In genomic region chr7:127858915-127859189, GRCh38 we compare ENCODE assay signal across 21 cellular contexts.
DNase-seq lines count a peak whose midpoint lies in the region; ATAC-seq and TF ChIP-seq lines count a peak whose summit lies in the region.
"Had no signal": no experiment of that assay in that cellular context is flagged by ENCODE, and none has a peak within 500 bp of the region (broad histone marks: within the 10 kb centered on the region; RNA-seq: fewer than 3 reads in every experiment).

No MANE protein-coding gene starts in this region.

- DNase-seq in Right ventricle myocardium inferior (ENCODE audit: missing footprints) = no peak
- no peak for DNase-seq in right atrium auricular region (ENCODE audit: low spot score)
- DNase-seq in MV-4-11 (lab: John Stamatoyannopoulos, UW) = peak; percentile 35
- DNase-seq in stimulated activated naive B cell treated with anti-CD40 and anti-IgM and Interleukin-4, amounts not matched to agents 10 μg/mL and 1 μg/mL and 100 μg/mL, for 72 hours = no peak
- no peak for DNase-seq in gastrocnemius medialis
- DNase-seq: activated CD4-positive, CD25-positive, alpha-beta regulatory T cell treated with anti-CD3 and anti-CD28 coated beads, Interleukin-2, amount 50 U/mL, for 72 hours; activated naive CD8-positive, alpha-beta T cell treated with anti-CD3 and anti-CD28 coated beads for 36 hours; activated T-cell treated with anti-CD3 and anti-CD28 coated beads, Interleukin-2, amount 50 U/mL, for 4 hours; BE2C; Caco-2; foreskin melanocyte; hippocampal formation; NCI-H2029; NCI-H345; NCI-H774; posterior cingulate gyrus had no signal

- no peaks in the 10 kb centered on the region for H3K27me3 Mint-ChIP-seq in stimulated activated naive B cell treated with anti-CD40 and anti-IgM and Interleukin-4, amounts not matched to agents 10 μg/mL and 1 μg/mL and 100 μg/mL, for 72 hours

- H3K4me1 Mint-ChIP-seq in stimulated activated naive B cell treated with anti-CD40 and anti-IgM and Interleukin-4, amounts not matched to agents 10 μg/mL and 1 μg/mL and 100 μg/mL, for 72 hours = peaks cover 23 to 55% of the 10 kb centered on the region in 2 donors

- H3K4me1 ChIP-seq in right atrium auricular region (peaks cover 0 to 8% of the 10 kb centered on the region in 2 donors), gastrocnemius medialis (peaks cover 5 to 15% of the 10 kb centered on the region in 2 donors)
- H3K4me1 ChIP-seq: A549, BE2C, Caco-2, suprapubic skin had no signal

- no peak overlapping the region for H3K4me3 ChIP-seq in right atrium auricular region
- H3K4me3 ChIP-seq in gastrocnemius medialis = no peak overlapping the region
- H3K4me3 ChIP-seq: A549, suprapubic skin had no signal

- H3K4me3 Mint-ChIP-seq in stimulated activated naive B cell treated with anti-CD40 and anti-IgM and Interleukin-4, amounts not matched to agents 10 μg/mL and 1 μg/mL and 100 μg/mL, for 72 hours = no peak overlapping the region
- H3K4me3 Mint-ChIP-seq: activated naive CD8-positive, alpha-beta T cell treated with anti-CD3 and anti-CD28 coated beads for 36 hours; activated T-cell treated with anti-CD3 and anti-CD28 coated beads, Interleukin-2, amount 50 U/mL, for 4 hours had no signal

- ATAC-seq in Right ventricle myocardium inferior (peak; percentile 15), HG02798 (IDR thresholded peaks at IDR 0.05; ENCODE audit: poor library complexity, unreplicated experiment) (peak; percentile 36), GM19467 (IDR thresholded peaks at IDR 0.05; ENCODE audit: unreplicated experiment) (no peak), gastrocnemius medialis (no peak), HG02973 (IDR thresholded peaks at IDR 0.05; ENCODE audit: unreplicated experiment) (no peak)
- ATAC-seq in stimulated activated naive B cell treated with anti-CD40 and anti-IgM and Interleukin-4, amounts not matched to agents 10 μg/mL and 1 μg/mL and 100 μg/mL, for 72 hours (replicated peaks) = peak; percentile 18 to 42
- ATAC-seq: A549; activated T-cell treated with anti-CD3 and anti-CD28 coated beads, Interleukin-2, amount 50 U/mL, for 4 hours had no signal

- H3K36me3 Mint-ChIP-seq in stimulated activated naive B cell treated with anti-CD40 and anti-IgM and Interleukin-4, amounts not matched to agents 10 μg/mL and 1 μg/mL and 100 μg/mL, for 72 hours = peaks cover 48 to 72% of the 10 kb centered on the region in 2 donors

- no peaks in the 10 kb centered on the region for H3K9me3 ChIP-seq in right atrium auricular region
- no peaks in the 10 kb centered on the region for H3K9me3 ChIP-seq in gastrocnemius medialis
- H3K9me3 ChIP-seq: A549, BE2C, Caco-2, suprapubic skin had no signal

- no peaks in the 10 kb centered on the region for H3K9me3 Mint-ChIP-seq in stimulated activated naive B cell treated with anti-CD40 and anti-IgM and Interleukin-4, amounts not matched to agents 10 μg/mL and 1 μg/mL and 100 μg/mL, for 72 hours
- H3K9me3 Mint-ChIP-seq: activated naive CD8-positive, alpha-beta T cell treated with anti-CD3 and anti-CD28 coated beads for 36 hours; activated T-cell treated with anti-CD3 and anti-CD28 coated beads, Interleukin-2, amount 50 U/mL, for 4 hours had no signal

- in situ Hi-C loops in gastrocnemius medialis (cut with MboI; ENCODE audit: low sequenced_read_pairs in 4 of 4) = no loop called here

- H3K27ac ChIP-seq in right atrium auricular region = no peak overlapping the region
- no peak overlapping the region for H3K27ac ChIP-seq in gastrocnemius medialis
- H3K27ac ChIP-seq: A549, suprapubic skin had no signal

- peak overlapping the region; percentile 89 for H3K27ac Mint-ChIP-seq in stimulated activated naive B cell treated with anti-CD40 and anti-IgM and Interleukin-4, amounts not matched to agents 10 μg/mL and 1 μg/mL and 100 μg/mL, for 72 hours
- H3K27ac Mint-ChIP-seq: activated naive CD8-positive, alpha-beta T cell treated with anti-CD3 and anti-CD28 coated beads for 36 hours had no signal

- H3K27me3 ChIP-seq in right atrium auricular region (no peaks in the 10 kb centered on the region), gastrocnemius medialis (no peaks in the 10 kb centered on the region)
- H3K27me3 ChIP-seq: BE2C, suprapubic skin had no signal

- no peak for TF ChIP-seq POLR2A in gastrocnemius medialis (IDR thresholded peaks at IDR 0.05)

- no peaks in the 10 kb centered on the region for H3K36me3 ChIP-seq in right atrium auricular region
- H3K36me3 ChIP-seq in gastrocnemius medialis = no peaks in the 10 kb centered on the region
- H3K36me3 ChIP-seq: BE2C, suprapubic skin had no signal

- intact Hi-C loops in Right ventricle myocardium inferior (cut with DNase I) = no loop called here
- intact Hi-C loops in gastrocnemius medialis (cut with DNase I; ENCODE audit: low total_unique reads) = no loop called here

- TF ChIP-seq CTCF in right atrium auricular region (IDR thresholded peaks at IDR 0.05) = no peak
- TF ChIP-seq CTCF in gastrocnemius medialis (IDR thresholded peaks at IDR 0.05 in 4 of 5, conservative IDR thresholded peaks at IDR 0.05 in 1 of 5) = no peak

Comparison
In these comparisons a context has a peak if more than half of its experiments do, and no peak if none do; other contexts are left out.
1. ATAC-seq: peak in Right ventricle myocardium inferior (single experiment), HG02798 (single experiment) and stimulated activated naive B cell treated with anti-CD40 and anti-IgM and Interleukin-4, amounts not matched to agents 10 μg/mL and 1 μg/mL and 100 μg/mL, for 72 hours (2 of 2); none in GM19467 (single experiment), gastrocnemius medialis (0 of 2) and HG02973 (single experiment).